Comparison of ENCODE assay signal across 1 cellular context in genomic region chr22:43126506-43127165, GRCh38.
TF ChIP-seq lines count a peak whose summit lies in the region.

No MANE protein-coding gene starts in this region.

TF ChIP-seq in SK-N-SH, 30 proteins besides CTCF, POLR2A, EP300 and RAD21 (continued from another document):
- no peak for TF ChIP-seq REST (IDR thresholded peaks at IDR 0.05; ENCODE audit: low read depth, low read length)
